Comparison of ENCODE assay signal across 14 cellular contexts in genomic region chr7:111357691-111358090, GRCh38.
DNase-seq lines count a peak whose midpoint lies in the region; ATAC-seq and TF ChIP-seq lines count a peak whose summit lies in the region.
"Had no signal": no experiment of that assay in that cellular context is flagged by ENCODE, and none has a peak within 500 bp of the region (broad histone marks: within the 10 kb centered on the region; RNA-seq: fewer than 3 reads in every experiment).

No MANE protein-coding gene starts in this region.

- DNase-seq in NCI-H1417 (lab: John Stamatoyannopoulos, UW) (peak in 2 of 3 experiments; percentile 9 to 24), NCI-H1417 treated with DMSO at 0.1 percent for 48 hours (lab: John Stamatoyannopoulos, UW) (no peak), Panc1 (ENCODE audit: low read depth, low spot score) (no peak), epithelial cell of esophagus (ENCODE audit: low read depth) (peak; percentile 86), renal cortical epithelial cell (ENCODE audit: low read depth) (peak; percentile 56), NCI-H524 treated with DMSO at 0.1 percent for 48 hours (lab: John Stamatoyannopoulos, UW) (no peak), NCI-H2227 (lab: John Stamatoyannopoulos, UW; ENCODE audit: unreplicated experiment) (no peak)
- DNase-seq in activated naive CD4-positive, alpha-beta T cell treated with Interleukin-2 at 50 U/mL for 16 hours: no peak
- DNase-seq: activated CD8-positive, alpha-beta T cell treated with anti-CD3 and anti-CD28 coated beads for 36 hours; activated naive CD4-positive, alpha-beta T cell treated with anti-CD3 and anti-CD28 coated beads, Interleukin-2, amount 50 U/mL, for 16 hours; effector CD8-positive, alpha-beta T cell; NCI-H1092 treated with DMSO at 0.1 percent for 48 hours; T-helper 2 cell had no signal

- in situ Hi-C loops in Panc1 (cut with HindIII; ENCODE audit: low pct_unique_long_range_greater_than_20kb, low sequenced_read_pairs): no loop called here

- intact Hi-C loops in Panc1 (cut with micrococcal nuclease; ENCODE audit: unreplicated experiment): no loop called here

- TF ChIP-seq CTCF in Panc1 (IDR thresholded peaks at IDR 0.05) (no peak), epithelial cell of esophagus (IDR thresholded peaks at IDR 0.05; ENCODE audit: insufficient read depth, low read depth, low read length, missing control alignments) (no peak)

- H3K9me3 ChIP-seq in Panc1 (ENCODE audit: control insufficient read depth, insufficient read depth, low read depth, low read length): no peaks in the 10 kb centered on the region
- H3K9me3 ChIP-seq: right atrium auricular region had no signal

- peak; percentile 56; the same call in 1 of the 2 replicates for ATAC-seq in Panc1
- ATAC-seq: activated CD8-positive, alpha-beta T cell treated with anti-CD3 and anti-CD28 coated beads for 36 hours had no signal

- BruUV-seq in Panc1 (replicated peaks; lab: Mats Ljungman, UMichigan): no TSS peak

- H3K27ac ChIP-seq in Panc1 (ENCODE audit: low read length): no peak overlapping the region
- H3K27ac ChIP-seq: right atrium auricular region had no signal

- H3K4me3 ChIP-seq in Panc1 (ENCODE audit: low read depth in 2 of 2, low read length in 2 of 2) (no peak overlapping the region), epithelial cell of esophagus (ENCODE audit: low read length) (no peak overlapping the region)
- H3K4me3 ChIP-seq: right atrium auricular region had no signal

- H3K36me3 ChIP-seq in Panc1 (ENCODE audit: control insufficient read depth, insufficient read depth, low read length): no peaks in the 10 kb centered on the region
- H3K36me3 ChIP-seq: right atrium auricular region had no signal

- CTCF ChIA-PET in Panc1 (lab: Charles Lee): no interaction called here

- POLR2A ChIA-PET in Panc1 (lab: Charles Lee): no interaction called here

- no peaks in the 10 kb centered on the region for H3K4me1 ChIP-seq in Panc1 (ENCODE audit: control insufficient read depth, insufficient read depth, low read length)
- H3K4me1 ChIP-seq: right atrium auricular region had no signal

- no peaks in the 10 kb centered on the region for H3K27me3 ChIP-seq in Panc1 (ENCODE audit: control insufficient read depth, insufficient read depth, low read length)
- H3K27me3 ChIP-seq: right atrium auricular region had no signal

Comparison
In these comparisons a context has a peak if more than half of its experiments do, and no peak if none do; other contexts are left out.
1. DNase-seq: peak in NCI-H1417 (2 of 3), epithelial cell of esophagus (single experiment) and renal cortical epithelial cell (single experiment); none in NCI-H1417 treated with DMSO at 0.1 percent for 48 hours (single experiment), Panc1 (single experiment), NCI-H524 treated with DMSO at 0.1 percent for 48 hours (single experiment), activated naive CD4-positive, alpha-beta T cell treated with Interleukin-2 at 50 U/mL for 16 hours (single experiment) and NCI-H2227 (single experiment).